In the genomic region with DNA sequence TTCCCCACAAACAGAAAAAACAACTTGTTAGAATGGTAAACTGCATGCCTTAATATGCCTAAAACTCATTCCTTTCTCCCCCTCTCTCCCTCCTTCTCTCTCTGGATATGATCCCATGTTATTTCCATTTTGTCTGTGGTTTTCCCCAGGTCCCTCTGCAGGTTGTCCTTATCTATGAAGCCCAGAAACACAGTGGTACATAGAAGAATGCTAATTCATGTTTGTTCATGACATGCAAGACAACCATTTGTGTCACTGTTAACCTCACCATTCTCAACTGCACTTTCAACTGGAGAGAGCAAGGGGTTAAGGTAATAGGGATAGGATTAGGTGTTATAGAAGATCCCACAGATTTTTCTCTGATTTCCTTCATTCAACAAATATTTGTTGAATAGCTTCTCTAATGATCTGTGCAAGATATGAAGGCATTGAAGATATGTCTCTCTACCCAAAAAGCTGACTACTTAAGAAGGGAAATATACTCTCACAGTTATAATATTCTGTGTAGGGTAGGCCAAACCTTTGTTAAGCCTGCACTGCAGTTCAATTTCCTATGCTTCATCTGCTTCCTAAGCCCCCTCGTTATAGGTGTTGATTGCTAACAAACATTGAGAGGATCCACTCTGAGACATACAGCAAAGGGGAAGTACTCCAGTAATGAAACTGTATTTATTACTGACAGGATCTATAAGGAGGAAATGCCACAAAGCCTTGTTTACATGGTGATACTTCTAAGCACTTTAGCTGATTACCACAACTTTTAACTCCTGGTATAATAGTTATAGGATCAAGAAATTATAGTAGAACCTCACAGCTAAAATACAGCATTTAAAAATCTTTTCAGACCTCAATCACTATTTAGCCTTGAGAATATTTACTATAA, we compare ENCODE assay signal across 10 cellular contexts.
DNase-seq lines count a peak whose midpoint lies in the region; ATAC-seq and TF ChIP-seq lines count a peak whose summit lies in the region.
"Had no signal": no experiment of that assay in that cellular context is flagged by ENCODE, and none has a peak within 500 bp of the region (broad histone marks: within the 10 kb centered on the region; RNA-seq: fewer than 3 reads in every experiment).

No MANE protein-coding gene starts in this region.

- ATAC-seq in HG02759 (IDR thresholded peaks at IDR 0.05; ENCODE audit: unreplicated experiment): peak; percentile 78
- peak in 1 of 2 donors; percentile 20 for ATAC-seq in naive thymus-derived CD8-positive, alpha-beta T cell

- peaks cover 0 to 19% (median 13%) of the 10 kb centered on the region in 3 donors for H3K36me3 Mint-ChIP-seq in naive thymus-derived CD8-positive, alpha-beta T cell

- no peak for TF ChIP-seq CTCF in NB4 (IDR thresholded peaks at IDR 0.05; ENCODE audit: low read depth, low read length)

- TF ChIP-seq POLR2A in NB4 (IDR thresholded peaks at IDR 0.05; ENCODE audit: extremely low read depth, insufficient read length): no peak

- H3K27me3 Mint-ChIP-seq in naive thymus-derived CD8-positive, alpha-beta T cell: no peaks in the 10 kb centered on the region
- H3K27me3 Mint-ChIP-seq: activated naive CD8-positive, alpha-beta T cell had no signal

- H3K4me1 Mint-ChIP-seq in naive thymus-derived CD8-positive, alpha-beta T cell: peaks cover 14 to 61% (median 53%) of the 10 kb centered on the region in 4 donors

- no peak overlapping the region for H3K4me3 ChIP-seq in NB4 (ENCODE audit: low read depth, low read length)
- H3K4me3 ChIP-seq: thoracic aorta had no signal

- DNase-seq in NCI-H510A treated with DMSO at 0.1 percent for 48 hours (lab: John Stamatoyannopoulos, UW): peak; percentile 14
- no peak for DNase-seq in NCI-H510A (lab: John Stamatoyannopoulos, UW)
- peak; percentile 66 for DNase-seq in NB4 (ENCODE audit: low read depth)
- no peak for DNase-seq in naive thymus-derived CD8-positive, alpha-beta T cell
- DNase-seq in HK-2 (ENCODE audit: unreplicated experiment): no peak
- no peak for DNase-seq in NCI-H1694 (lab: John Stamatoyannopoulos, UW)
- DNase-seq in kidney tubule cell (ENCODE audit: low spot score): no peak

- POLR2A ChIA-PET in naive thymus-derived CD8-positive, alpha-beta T cell (lab: Charles Lee): no interaction called here

- H3K27ac Mint-ChIP-seq in naive thymus-derived CD8-positive, alpha-beta T cell: peak overlapping the region; percentile 16 to 53 (median 37)

- no peaks in the 10 kb centered on the region for H3K9me3 Mint-ChIP-seq in naive thymus-derived CD8-positive, alpha-beta T cell

- H3K4me3 Mint-ChIP-seq in naive thymus-derived CD8-positive, alpha-beta T cell: no peak overlapping the region
- H3K4me3 Mint-ChIP-seq: activated naive CD8-positive, alpha-beta T cell had no signal

Comparison
In these comparisons a context has a peak if more than half of its experiments do, and no peak if none do; other contexts are left out.
1. DNase-seq: peak in NCI-H510A treated with DMSO at 0.1 percent for 48 hours (single experiment) and NB4 (single experiment); none in NCI-H510A (single experiment), naive thymus-derived CD8-positive, alpha-beta T cell (0 of 10), HK-2 (single experiment), NCI-H1694 (single experiment) and kidney tubule cell (single experiment).